In the genomic region with DNA sequence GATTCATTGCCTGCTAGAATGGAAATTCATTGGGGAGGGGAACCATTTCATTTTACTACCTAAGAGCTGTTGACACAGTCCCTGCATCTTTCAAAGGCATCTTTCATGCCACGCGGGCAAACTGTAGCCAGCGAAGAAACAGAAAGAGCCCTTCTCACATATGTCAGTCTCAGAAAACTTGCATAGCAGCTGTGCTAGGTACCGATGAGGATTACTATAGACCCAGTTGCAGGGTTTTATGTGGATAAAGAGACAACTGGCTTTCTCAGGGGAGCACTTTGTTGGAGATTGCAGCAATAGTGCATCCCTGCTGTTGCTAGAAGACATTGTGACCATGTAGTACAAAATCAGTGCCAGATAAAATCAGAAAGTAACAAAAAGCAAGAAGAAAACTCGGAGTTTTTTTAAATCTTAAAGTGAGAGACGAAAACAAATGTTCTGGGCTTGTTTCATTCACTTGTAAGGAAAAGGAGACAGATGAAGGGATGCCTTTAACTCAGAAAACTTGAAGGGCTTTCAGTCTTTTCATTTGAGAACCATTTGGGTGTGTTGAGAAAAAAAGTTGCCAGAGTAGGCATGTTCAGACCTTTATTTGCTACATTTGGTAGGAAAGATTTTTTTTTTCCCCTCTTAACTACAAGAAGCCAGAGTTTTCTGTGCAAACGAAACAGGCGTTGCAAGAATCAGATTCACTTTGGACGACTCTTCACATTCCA, we compare ENCODE assay signal across 10 cellular contexts.
DNase-seq lines count a peak whose midpoint lies in the region; ATAC-seq, FAIRE-seq and TF ChIP-seq lines count a peak whose summit lies in the region.
"Had no signal": no experiment of that assay in that cellular context is flagged by ENCODE, and none has a peak within 500 bp of the region (broad histone marks: within the 10 kb centered on the region; RNA-seq: fewer than 3 reads in every experiment).

No MANE protein-coding gene starts in this region.

- H3K9me1 ChIP-seq in keratinocyte (ENCODE audit: control insufficient read depth, extremely low read depth, insufficient read depth, low read length) = no peaks in the 10 kb centered on the region

- H3K4me3 Mint-ChIP-seq in natural killer cell treated with Interleukin-12 subunit alpha and Interleukin-12 subunit beta and Interleukin-15 and Interleukin-18, amount 100 ng/mL, for 72 hours = no peak overlapping the region

- H2AFZ ChIP-seq in keratinocyte (ENCODE audit: control insufficient read depth, low read length) = peak overlapping the region; percentile 76

- DNase-seq in NAMALWA (ENCODE audit: low spot score) = peak; percentile 5
- peak; percentile 60 for DNase-seq in cerebellar cortex (ENCODE audit: low spot score)
- no peak for DNase-seq in keratinocyte (ENCODE audit: low read depth, low spot score)
- peak; percentile 90 for DNase-seq in superior temporal gyrus (ENCODE audit: extremely low spot score)
- DNase-seq in central memory CD4-positive, alpha-beta T cell = no peak
- no peak for DNase-seq in natural killer cell treated with Interleukin-12 subunit alpha and Interleukin-12 subunit beta and Interleukin-15 and Interleukin-18, amount 100 ng/mL, for 72 hours (ENCODE audit: low spot score)
- no peak for DNase-seq in activated T-cell treated with anti-CD3 and anti-CD28 coated beads, Interleukin-2, amount 50 U/mL, for 1 hour
- DNase-seq in colonic mucosa = no peak
- DNase-seq: stimulated activated naive CD8-positive, alpha-beta T cell treated with anti-CD3 and anti-CD28 coated beads, Interleukin-15, Interleukin-2, amounts not matched to agents 100 U/mL and 50 U/mL, for 24 hours had no signal

- H3K4me3 ChIP-seq in keratinocyte (ENCODE audit: control insufficient read depth in 2 of 3, extremely low read depth in 1 of 3, insufficient read depth in 2 of 3, low read depth in 1 of 3, low read length in 3 of 3) (peak overlapping the region in 1 of 3 experiments; percentile 2), colonic mucosa (no peak overlapping the region)

- peaks cover 10% of the 10 kb centered on the region for H3K36me3 Mint-ChIP-seq in natural killer cell treated with Interleukin-12 subunit alpha and Interleukin-12 subunit beta and Interleukin-15 and Interleukin-18, amount 100 ng/mL, for 72 hours

- H3K9me3 ChIP-seq in keratinocyte (ENCODE audit: control insufficient read depth, low read depth, low read length) = no peaks in the 10 kb centered on the region
- H3K9me3 ChIP-seq in colonic mucosa = no peaks in the 10 kb centered on the region

- H3K4me1 Mint-ChIP-seq in natural killer cell treated with Interleukin-12 subunit alpha and Interleukin-12 subunit beta and Interleukin-15 and Interleukin-18, amount 100 ng/mL, for 72 hours (ENCODE audit: low read depth in 2 of 2) = no peaks in the 10 kb centered on the region

- no peak overlapping the region for H3K9ac ChIP-seq in keratinocyte (ENCODE audit: control insufficient read depth, extremely low read depth, insufficient read depth, low read length)
- H3K9ac ChIP-seq in colonic mucosa (ENCODE audit: low read depth in 2 of 2, low read length in 2 of 2) = no peak overlapping the region

- peak overlapping the region; percentile 80 for H3K4me2 ChIP-seq in keratinocyte (ENCODE audit: control insufficient read depth, extremely low read depth, insufficient read depth, low read depth, low read length)

- H3K9me3 Mint-ChIP-seq in natural killer cell treated with Interleukin-12 subunit alpha and Interleukin-12 subunit beta and Interleukin-15 and Interleukin-18, amount 100 ng/mL, for 72 hours = peaks cover 19% of the 10 kb centered on the region

- no peak for FAIRE-seq in keratinocyte (lab: Jason Lieb, UNC)

- H3K79me2 ChIP-seq in keratinocyte (ENCODE audit: control insufficient read depth, insufficient read depth, low read length) = no peaks in the 10 kb centered on the region

- TF ChIP-seq CTCF in keratinocyte (optimal IDR thresholded peaks at IDR 0.05 in 1 of 3, IDR thresholded peaks at IDR 0.05 in 1 of 3, conservative IDR thresholded peaks at IDR 0.05 in 1 of 3; ENCODE audit: extremely low read depth in 1 of 3, insufficient read depth in 2 of 3, low read length in 3 of 3) (no peak), colonic mucosa (IDR thresholded peaks at IDR 0.05) (no peak)

- intact Hi-C loops in colonic mucosa (cut with DNase I) = no loop called here

- ATAC-seq in natural killer cell treated with Interleukin-12 subunit alpha and Interleukin-12 subunit beta and Interleukin-15 and Interleukin-18, amount 100 ng/mL, for 72 hours = no peak
- ATAC-seq: stimulated activated naive CD8-positive, alpha-beta T cell treated with anti-CD3 and anti-CD28 coated beads, Interleukin-15, Interleukin-2, amounts not matched to agents 100 U/mL and 50 U/mL, for 24 hours had no signal

- no peaks in the 10 kb centered on the region for H4K20me1 ChIP-seq in keratinocyte (ENCODE audit: control insufficient read depth, extremely low read depth, insufficient read depth, low read length)

- H3K27ac ChIP-seq in keratinocyte (ENCODE audit: control insufficient read depth, insufficient read depth, low read length) (no peak overlapping the region), colonic mucosa (no peak overlapping the region)

- H3K4me1 ChIP-seq in keratinocyte (ENCODE audit: control insufficient read depth, extremely low read depth, insufficient read depth, low read length) (peaks cover 14% of the 10 kb centered on the region), colonic mucosa (no peaks in the 10 kb centered on the region)

- H3K27ac Mint-ChIP-seq in natural killer cell treated with Interleukin-12 subunit alpha and Interleukin-12 subunit beta and Interleukin-15 and Interleukin-18, amount 100 ng/mL, for 72 hours = no peak overlapping the region
- H3K27ac Mint-ChIP-seq: activated T-helper 2 cell treated with anti-CD3 and anti-CD28 coated beads, Interferon-gamma antibody, Interleukin-2, Interleukin-4, amounts not matched to agents 10 μg/mL and 5 μg/mL and 100 μg/mL, durations not matched to agents 14 hours and 24 hours and 36 hours had no signal

- no peaks in the 10 kb centered on the region for H3K27me3 Mint-ChIP-seq in natural killer cell treated with Interleukin-12 subunit alpha and Interleukin-12 subunit beta and Interleukin-15 and Interleukin-18, amount 100 ng/mL, for 72 hours

- dilution Hi-C loops in keratinocyte (cut with MboI; ENCODE audit: extremely low pct_ligation_motif_present, low sequenced_read_pairs) = no loop called here

- H3K36me3 ChIP-seq in keratinocyte (ENCODE audit: control insufficient read depth in 2 of 2, extremely low read depth in 1 of 2, insufficient read depth in 2 of 2, low read length in 2 of 2) = no peaks in the 10 kb centered on the region
- no peaks in the 10 kb centered on the region for H3K36me3 ChIP-seq in colonic mucosa

- H3K27me3 ChIP-seq in keratinocyte (ENCODE audit: control insufficient read depth, extremely low read depth, insufficient read depth, low read length) (no peaks in the 10 kb centered on the region), colonic mucosa (no peaks in the 10 kb centered on the region)

Comparison
In these comparisons a context has a peak if more than half of its experiments do, and no peak if none do; other contexts are left out.
1. DNase-seq: peak in NAMALWA (single experiment), cerebellar cortex (single experiment) and superior temporal gyrus (single experiment); none in keratinocyte (single experiment), central memory CD4-positive, alpha-beta T cell (single experiment), natural killer cell treated with Interleukin-12 subunit alpha and Interleukin-12 subunit beta and Interleukin-15 and Interleukin-18, amount 100 ng/mL, for 72 hours (single experiment), activated T-cell treated with anti-CD3 and anti-CD28 coated beads, Interleukin-2, amount 50 U/mL, for 1 hour (single experiment) and colonic mucosa (single experiment).